In genomic region chr13:38582133-38582532, GRCh38 we compare ENCODE assay signal across 9 cellular contexts.
DNase-seq lines count a peak whose midpoint lies in the region; ATAC-seq, FAIRE-seq and TF ChIP-seq lines count a peak whose summit lies in the region.
"Had no signal": no experiment of that assay in that cellular context is flagged by ENCODE, and none has a peak within 500 bp of the region (broad histone marks: within the 10 kb centered on the region; RNA-seq: fewer than 3 reads in every experiment).

No MANE protein-coding gene starts in this region.

- H3K9me3 ChIP-seq in HepG2 (ENCODE audit: low read length) (no peaks in the 10 kb centered on the region), MG63 (no peaks in the 10 kb centered on the region)

- TF ChIP-seq POLR2A in HepG2 (IDR thresholded peaks at IDR 0.05; ENCODE audit: insufficient read depth in 1 of 2, low read depth in 2 of 2, low read length in 2 of 2) = no peak

- TF ChIP-seq EP300 in HepG2 (IDR thresholded peaks at IDR 0.05; ENCODE audit: low read depth in 2 of 2, low read length in 2 of 2) (no peak), HepG2 (CRISPR knock-in tag; IDR thresholded peaks at IDR 0.05; ENCODE audit: borderline replicate concordance) (no peak)

- CTCF ChIA-PET in HepG2 (lab: Yijun Ruan, JAX; ENCODE audit: low intra/inter-chr PET ratio, low total read pairs) = interaction anchor here (1.4 kb wide), 1 partner anchor 813 kb away, joined by 7 read pairs; no protein-coding TSS in a partner anchor

- no peaks in the 10 kb centered on the region for H3K9me3 Mint-ChIP-seq in activated CD4-positive, alpha-beta T cell treated with anti-CD3 and anti-CD28 coated beads, Interleukin-2, amount 10 ng/mL, durations not matched to agents 24 days and 14 days
- H3K9me3 Mint-ChIP-seq: activated naive CD4-positive, alpha-beta T cell treated with anti-CD3 and anti-CD28 coated beads, Interleukin-2, amount 50 U/mL, for 72 hours had no signal

- H3K27me3 ChIP-seq in HepG2 (ENCODE audit: control insufficient read depth in 1 of 2, insufficient read depth in 2 of 2, low read length in 2 of 2) (no peaks in the 10 kb centered on the region), MG63 (no peaks in the 10 kb centered on the region)

- no peak overlapping the region for H3K27ac ChIP-seq in HepG2 (ENCODE audit: extremely low read length, insufficient read depth, low read length)

- POLR2A ChIA-PET in HepG2 (lab: Yijun Ruan, JAX) = no interaction called here

- H3K4me1 ChIP-seq in HepG2 (ENCODE audit: insufficient read depth, low read length) = no peaks in the 10 kb centered on the region

- ATAC-seq in HG02852 (IDR thresholded peaks at IDR 0.05; ENCODE audit: unreplicated experiment) (peak; percentile 65), HepG2 (peak; percentile 92)

- FAIRE-seq in HepG2 (lab: Jason Lieb, UNC) = no peak

- H3K4me3 ChIP-seq in HepG2 (replicated peaks in 1 of 3; ENCODE audit: insufficient read depth in 1 of 3, low read depth in 2 of 3, low read length in 3 of 3) (no peak overlapping the region), MG63 (no peak overlapping the region)

- no peaks in the 10 kb centered on the region for H4K20me1 ChIP-seq in HepG2 (ENCODE audit: insufficient read depth, low read length)

- intact Hi-C loops in activated CD4-positive, alpha-beta T cell treated with anti-CD3 and anti-CD28 coated beads, Interleukin-2, amount 10 ng/mL, durations not matched to agents 24 days and 14 days (cut with micrococcal nuclease) = no loop called here
- intact Hi-C loops in HepG2 (cut with micrococcal nuclease; ENCODE audit: unreplicated experiment) = loop anchor here (5.0 kb wide), 3 partner anchors 535 to 1510 kb away; no protein-coding TSS in a partner anchor

- no peaks in the 10 kb centered on the region for H3K79me2 ChIP-seq in HepG2 (ENCODE audit: insufficient read depth, low read length)

- H3K4me3 Mint-ChIP-seq in activated CD4-positive, alpha-beta T cell treated with anti-CD3 and anti-CD28 coated beads, Interleukin-2, amount 10 ng/mL, durations not matched to agents 24 days and 14 days = no peak overlapping the region

- H3K4me1 Mint-ChIP-seq in activated CD4-positive, alpha-beta T cell treated with anti-CD3 and anti-CD28 coated beads, Interleukin-2, amount 10 ng/mL, durations not matched to agents 24 days and 14 days = no peaks in the 10 kb centered on the region

- H3K9ac ChIP-seq in HepG2 (ENCODE audit: insufficient read depth, low read depth, low read length) = no peak overlapping the region

- 0% methylated on average over 2 of the region's 2 CpGs for WGBS in HepG2 (ENCODE audit: low lambda C conversion rate)

- in situ Hi-C loops in T47D (cut with HindIII; ENCODE audit: low pct_unique_long_range_greater_than_20kb, low sequenced_read_pairs) = no loop called here
- in situ Hi-C loops in HepG2 (cut with HindIII; ENCODE audit: extremely low pct_ligation_motif_present, low pct_unique_long_range_greater_than_20kb) = loop anchor here (25.0 kb wide), 1 partner anchor 820 kb away; no protein-coding TSS in a partner anchor

- no peak overlapping the region for H2AFZ ChIP-seq in HepG2 (ENCODE audit: low read length)

- TF ChIP-seq RAD21 in HepG2 (CRISPR knock-in tag; IDR thresholded peaks at IDR 0.05) = no peak

- peak; percentile 58 for TF ChIP-seq CTCF in HepG2 (CRISPR knock-in tag; IDR thresholded peaks at IDR 0.05)

- BruUV-seq in HepG2 (replicated peaks; lab: Mats Ljungman, UMichigan) = no TSS peak

- H3K36me3 Mint-ChIP-seq in activated CD4-positive, alpha-beta T cell treated with anti-CD3 and anti-CD28 coated beads, Interleukin-2, amount 10 ng/mL, durations not matched to agents 24 days and 14 days (ENCODE audit: low read depth) = no peaks in the 10 kb centered on the region
- H3K36me3 Mint-ChIP-seq: activated naive CD4-positive, alpha-beta T cell treated with anti-CD3 and anti-CD28 coated beads, Interleukin-2, amount 50 U/mL, for 72 hours had no signal

- no peak overlapping the region for H3K27ac Mint-ChIP-seq in activated CD4-positive, alpha-beta T cell treated with anti-CD3 and anti-CD28 coated beads, Interleukin-2, amount 10 ng/mL, durations not matched to agents 24 days and 14 days
- H3K27ac Mint-ChIP-seq: activated naive CD4-positive, alpha-beta T cell treated with anti-CD3 and anti-CD28 coated beads, Interleukin-2, amount 50 U/mL, for 72 hours had no signal

- no peaks in the 10 kb centered on the region for H3K27me3 Mint-ChIP-seq in activated CD4-positive, alpha-beta T cell treated with anti-CD3 and anti-CD28 coated beads, Interleukin-2, amount 10 ng/mL, durations not matched to agents 24 days and 14 days

- H3K36me3 ChIP-seq in HepG2 (replicated peaks in 1 of 2; ENCODE audit: control insufficient read depth in 1 of 2, insufficient read depth in 2 of 2, low read length in 2 of 2) (no peaks in the 10 kb centered on the region), MG63 (no peaks in the 10 kb centered on the region)

- no peak overlapping the region for H3K4me2 ChIP-seq in HepG2 (ENCODE audit: low read depth, low read length)

- peak; percentile 58 for DNase-seq in activated CD4-positive, alpha-beta T cell treated with anti-CD3 and anti-CD28 coated beads, Interleukin-2, amount 10 ng/mL, durations not matched to agents 24 days and 14 days
- DNase-seq in activated CD4-positive, alpha-beta T cell treated with anti-CD3 and anti-CD28 coated beads for 4 hours = no peak
- DNase-seq in NCI-H446 (lab: John Stamatoyannopoulos, UW) (peak; percentile 22 to 75), T47D (ENCODE audit: low read depth in 1 of 2, low spot score in 1 of 2) (peak; percentile 13 to 69), HepG2 (ENCODE audit: low spot score) (peak; percentile 47), MG63 (no peak)
- no peak for DNase-seq in stimulated activated CD4-positive, alpha-beta T cell treated with anti-CD3 and anti-CD28 coated beads, Interleukin-4, amount 100 ng/mL, for 4 hours

TF ChIP-seq in HepG2, 621 proteins besides CTCF, POLR2A, EP300 and RAD21:
- TF ChIP-seq SMC3 (IDR thresholded peaks at IDR 0.05; ENCODE audit: low read length) = 0 out of 2 replicates have a peak, but pooled peaks have one; percentile 35
- peak; percentile 67 for TF ChIP-seq STAG1 (CRISPR knock-in tag; IDR thresholded peaks at IDR 0.05)
- TF ChIP-seq ZNF296 (CRISPR knock-in tag; conservative IDR thresholded peaks at IDR 0.05) = no peak
TF ChIP-seq in HepG2: peak in this region for 2.

Comparison
In these comparisons a context has a peak if more than half of its experiments do, and no peak if none do; other contexts are left out.
1. DNase-seq: peak in activated CD4-positive, alpha-beta T cell treated with anti-CD3 and anti-CD28 coated beads, Interleukin-2, amount 10 ng/mL, durations not matched to agents 24 days and 14 days (single experiment), NCI-H446 (2 of 2), T47D (2 of 2) and HepG2 (single experiment); none in activated CD4-positive, alpha-beta T cell treated with anti-CD3 and anti-CD28 coated beads for 4 hours (0 of 2), stimulated activated CD4-positive, alpha-beta T cell treated with anti-CD3 and anti-CD28 coated beads, Interleukin-4, amount 100 ng/mL, for 4 hours (0 of 2) and MG63 (single experiment).